Comparison of ENCODE assay signal across 10 cellular contexts in the genomic region with DNA sequence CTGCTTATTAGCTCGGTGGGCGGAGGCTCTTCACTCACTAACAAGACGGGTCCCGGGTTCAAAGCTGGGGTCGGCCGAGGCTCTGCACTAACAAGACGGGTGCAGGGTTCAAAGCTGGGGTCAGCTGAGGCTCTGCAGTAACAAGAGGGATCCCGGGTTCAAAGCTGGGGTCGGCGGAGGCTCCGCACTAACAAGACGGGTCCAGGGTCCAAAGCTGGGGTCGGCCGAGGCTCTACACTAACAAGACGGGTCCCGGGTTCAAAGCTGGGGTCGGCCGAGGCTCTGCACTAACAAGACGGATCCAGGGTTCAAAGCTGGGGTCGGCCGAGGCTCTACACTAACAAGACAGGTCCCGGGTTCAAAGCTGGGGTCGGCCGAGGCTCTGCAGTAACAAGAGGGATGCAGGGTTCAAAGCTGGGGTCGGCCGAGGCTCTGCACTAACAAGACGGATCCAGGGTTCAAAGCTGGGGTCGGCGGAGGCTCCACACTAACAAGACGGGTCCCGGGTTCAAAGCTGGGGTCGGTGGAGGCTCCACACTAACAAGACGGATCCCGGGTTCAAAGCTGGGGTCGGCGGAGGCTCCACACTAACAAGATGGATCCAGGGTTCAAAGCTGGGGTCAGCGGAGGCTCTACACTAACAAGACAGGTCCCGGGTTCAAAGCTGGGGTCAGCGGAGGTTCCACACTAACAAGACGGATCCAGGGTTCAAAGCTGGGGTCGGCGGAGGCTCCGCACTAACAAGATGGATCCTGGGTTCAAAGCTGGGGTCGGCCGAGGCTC. TPM values are rescaled to one million over a fixed set of nuclear protein-coding genes. Genes with fewer than 3 reads are reported as not detected.
A peak's percentile ranks its signal among the peaks of the same experiment; 100 is the strongest.
DNase-seq lines count a peak whose midpoint lies in the region; ATAC-seq and TF ChIP-seq lines count a peak whose summit lies in the region.
"Not testable (repeated sequence)": the region's sequence is repeated elsewhere in the genome, so short reads cannot be mapped to it uniquely, and the experiment has no call there.
"Had no signal": no experiment of that assay in that cellular context is flagged by ENCODE, and none has a peak within 500 bp of the region (broad histone marks: within the 10 kb centered on the region; RNA-seq: fewer than 3 reads in every experiment).

No MANE protein-coding gene starts in this region.

- intact Hi-C loops in cardiac septum (cut with DNase I); sciatic nerve (cut with DNase I): not testable (repeated sequence)

- WGBS in suprapubic skin, result 85% methylated on average over 45 of the region's 45 CpGs

- not testable (repeated sequence) for H3K4me1 ChIP-seq in RWPE2 (ENCODE audit: insufficient read depth, poor library complexity, severe bottlenecking); muscle layer of duodenum (ENCODE audit: control insufficient read depth in 1 of 2, insufficient read depth in 2 of 2, low read length in 2 of 2); suprapubic skin

- not testable (repeated sequence) for H3K27ac ChIP-seq in RWPE2 (ENCODE audit: poor library complexity, severe bottlenecking)
- H3K27ac ChIP-seq in caudate nucleus (ENCODE audit: low read depth, low read length) (peak overlapping the region; percentile 26), muscle layer of duodenum (ENCODE audit: low read length) (peak overlapping the region; percentile 45), suprapubic skin (peak overlapping the region; percentile 61)

- H3K9me3 ChIP-seq in RWPE2 (ENCODE audit: severe bottlenecking); muscle layer of duodenum (ENCODE audit: control insufficient read depth in 1 of 2, low read length in 2 of 2); suprapubic skin: not testable (repeated sequence)

- not testable (repeated sequence) for TF ChIP-seq CTCF in RWPE2 (IDR thresholded peaks at IDR 0.05; ENCODE audit: poor library complexity, severe bottlenecking); suprapubic skin (IDR thresholded peaks at IDR 0.05)

- not testable (repeated sequence) for H3K27me3 ChIP-seq in RWPE2 (ENCODE audit: insufficient read depth, poor library complexity, severe bottlenecking); muscle layer of duodenum (ENCODE audit: low read depth, low read length); suprapubic skin

- not testable (repeated sequence) for H3K4me3 ChIP-seq in RWPE2 (ENCODE audit: severe bottlenecking); muscle layer of duodenum (ENCODE audit: low read depth in 1 of 2, low read length in 2 of 2)
- peak overlapping the region; percentile 13 for H3K4me3 ChIP-seq in suprapubic skin

- DNase-seq in RWPE2 (ENCODE audit: low spot score) (peak; percentile 25), caudate nucleus (lab: John Stamatoyannopoulos, UW) (peak in 1 of 61 donors; percentile 40), cardiac septum (ENCODE audit: low spot score) (peak; percentile 46), left lobe of liver (ENCODE audit: low spot score) (peak; percentile 37), sciatic nerve (ENCODE audit: low spot score) (peak; percentile 43), suprapubic skin (ENCODE audit: low spot score in 2 of 2) (peak; percentile 39 to 53)

- not testable (repeated sequence) for TF ChIP-seq POLR2A in suprapubic skin (IDR thresholded peaks at IDR 0.05)

- ATAC-seq in RWPE2 (ENCODE audit: low read depth); left lobe of liver; sciatic nerve: not testable (repeated sequence)

- not testable (repeated sequence) for TF ChIP-seq EP300 in suprapubic skin (IDR thresholded peaks at IDR 0.05)

- not testable (repeated sequence) for H3K36me3 ChIP-seq in RWPE2 (ENCODE audit: low read depth); muscle layer of duodenum (ENCODE audit: control insufficient read depth in 1 of 2, insufficient read depth in 2 of 2, low read length in 2 of 2); suprapubic skin

RNA-seq across cellular contexts. Expression of gene DOC2B, which starts 53.8 kb away (rescaled TPM):
- total RNA-seq in cardiac septum (6.4 TPM), left lobe of liver (0.68 TPM), sciatic nerve (27.2 TPM), suprapubic skin (10 to 100 TPM in 1 of 4 donors, 1 to 10 TPM in 3; 1.8 to 19.4 (median 6.1) TPM)
- total RNA-seq: GM12878, HFFc6, LHCN-M2 had no signal
